2 cellular contexts compared by ENCODE assay signal in genomic region chr14:34436960-34437728, GRCh38.
TF ChIP-seq lines count a peak whose summit lies in the region.

No MANE protein-coding gene starts in this region.

TF ChIP-seq in A549, 52 proteins besides CTCF, POLR2A, EP300 and RAD21:
- no peak for TF ChIP-seq GATA3 (IDR thresholded peaks at IDR 0.05; ENCODE audit: borderline replicate concordance)
- no peak for TF ChIP-seq CHD4 (IDR thresholded peaks at IDR 0.05; ENCODE audit: borderline replicate concordance)
- no peak for TF ChIP-seq NFE2L2 (conservative IDR thresholded peaks at IDR 0.05; ENCODE audit: low read length)
- TF ChIP-seq PHF8 (IDR thresholded peaks at IDR 0.05; ENCODE audit: borderline replicate concordance, low read depth), result no peak
- peak; percentile 37 for TF ChIP-seq MAFK (IDR thresholded peaks at IDR 0.05; ENCODE audit: partially characterized antibody)
- no peak for TF ChIP-seq CEBPB (IDR thresholded peaks at IDR 0.05)
- no peak for TF ChIP-seq ZC3H11A (IDR thresholded peaks at IDR 0.05)
- no peak for TF ChIP-seq NR3C1 (IDR thresholded peaks at IDR 0.05)

TF ChIP-seq in HepG2, 621 proteins besides CTCF, POLR2A, EP300 and RAD21 (continued from another document and continues in another):
- TF ChIP-seq ZNF512B (CRISPR knock-in tag; IDR thresholded peaks at IDR 0.05; ENCODE audit: borderline replicate concordance) (no peak), TERF1 (CRISPR knock-in tag; IDR thresholded peaks at IDR 0.05) (no peak), NFE2L2 (IDR thresholded peaks at IDR 0.05; ENCODE audit: low read length) (no peak), ZNF619 (CRISPR knock-in tag; IDR thresholded peaks at IDR 0.05) (no peak), SMC3 (IDR thresholded peaks at IDR 0.05; ENCODE audit: low read length) (no peak; the same call in 1 of the 2 replicates), GABPB1 (CRISPR knock-in tag; IDR thresholded peaks at IDR 0.05) (no peak), ISL2 (CRISPR knock-in tag; IDR thresholded peaks at IDR 0.05) (peak; percentile 23; the same call in 1 of the 2 replicates), ZNF138 (CRISPR knock-in tag; IDR thresholded peaks at IDR 0.05; ENCODE audit: low read depth) (no peak), ZNF883 (CRISPR knock-in tag; IDR thresholded peaks at IDR 0.05; ENCODE audit: not compliant biosample characterization) (no peak), HOMEZ (CRISPR knock-in tag; IDR thresholded peaks at IDR 0.05; ENCODE audit: low read depth) (peak; percentile 91), ZBTB20 (CRISPR knock-in tag; IDR thresholded peaks at IDR 0.05; ENCODE audit: borderline replicate concordance, low read depth) (no peak), RXRA (CRISPR knock-in tag; IDR thresholded peaks at IDR 0.05) (no peak), KDM6A (CRISPR knock-in tag; IDR thresholded peaks at IDR 0.05; ENCODE audit: low read depth) (0 out of 2 replicates have a peak, but pooled peaks have one; percentile 19), PRDM10 (CRISPR knock-in tag; IDR thresholded peaks at IDR 0.05; ENCODE audit: low read depth) (peak; percentile 40), CREM (IDR thresholded peaks at IDR 0.05) (no peak), CREM (CRISPR knock-in tag; IDR thresholded peaks at IDR 0.05) (no peak), HMG20B (CRISPR knock-in tag; conservative IDR thresholded peaks at IDR 0.05) (no peak), KLF9 (CRISPR knock-in tag; IDR thresholded peaks at IDR 0.05; ENCODE audit: low read depth) (no peak), ARHGAP35 (CRISPR knock-in tag; IDR thresholded peaks at IDR 0.05; ENCODE audit: borderline replicate concordance) (no peak), ZNF839 (CRISPR knock-in tag; IDR thresholded peaks at IDR 0.05; ENCODE audit: borderline replicate concordance) (no peak), ZSCAN9 (CRISPR knock-in tag; IDR thresholded peaks at IDR 0.05; ENCODE audit: borderline replicate concordance) (peak; percentile 51; the same call in 1 of the 2 replicates), ZNF775 (CRISPR knock-in tag; IDR thresholded peaks at IDR 0.05; ENCODE audit: borderline replicate concordance) (no peak), TSC22D2 (CRISPR knock-in tag; IDR thresholded peaks at IDR 0.05; ENCODE audit: borderline replicate concordance) (0 out of 2 replicates have a peak, but pooled peaks have one; percentile 33), ZMYM4 (CRISPR knock-in tag; IDR thresholded peaks at IDR 0.05) (peak; percentile 72; the same call in 1 of the 2 replicates), ZBTB43 (CRISPR knock-in tag; conservative IDR thresholded peaks at IDR 0.05) (0 out of 2 replicates have a peak, but pooled peaks have one; percentile 25), ZNF530 (CRISPR knock-in tag; IDR thresholded peaks at IDR 0.05; ENCODE audit: low read depth) (no peak), TBX2 (CRISPR knock-in tag; IDR thresholded peaks at IDR 0.05; ENCODE audit: borderline replicate concordance) (no peak), TFE3 (CRISPR knock-in tag; IDR thresholded peaks at IDR 0.05) (0 out of 2 replicates have a peak, but pooled peaks have one; percentile 7), NFKBIZ (CRISPR knock-in tag; IDR thresholded peaks at IDR 0.05) (0 out of 2 replicates have a peak, but pooled peaks have one; percentile 10), ZMAT5 (CRISPR knock-in tag; IDR thresholded peaks at IDR 0.05; ENCODE audit: borderline replicate concordance, low read depth) (no peak), ZNF772 (CRISPR knock-in tag; IDR thresholded peaks at IDR 0.05) (0 out of 2 replicates have a peak, but pooled peaks have one; percentile 29), FUBP1 (CRISPR knock-in tag; IDR thresholded peaks at IDR 0.05; ENCODE audit: borderline replicate concordance) (0 out of 2 replicates have a peak, but pooled peaks have one; percentile 79), NAIF1 (CRISPR knock-in tag; IDR thresholded peaks at IDR 0.05; ENCODE audit: borderline replicate concordance) (no peak), ATM (IDR thresholded peaks at IDR 0.05; ENCODE audit: borderline replicate concordance) (no peak), ZNF33B (CRISPR knock-in tag; IDR thresholded peaks at IDR 0.05) (no peak), NPAS2 (CRISPR knock-in tag; IDR thresholded peaks at IDR 0.05; ENCODE audit: borderline replicate concordance) (no peak), NRL (CRISPR knock-in tag; IDR thresholded peaks at IDR 0.05; ENCODE audit: borderline replicate concordance) (no peak), ZNF552 (CRISPR knock-in tag; IDR thresholded peaks at IDR 0.05; ENCODE audit: borderline replicate concordance) (no peak), HNF1A (IDR thresholded peaks at IDR 0.05; ENCODE audit: low read depth) (no peak), HNF1A (CRISPR knock-in tag; IDR thresholded peaks at IDR 0.05; ENCODE audit: borderline replicate concordance) (0 out of 2 replicates have a peak, but pooled peaks have one; percentile 55), HOXD1 (CRISPR knock-in tag; IDR thresholded peaks at IDR 0.05) (no peak)
